ENCODE assay signal across 24 cellular contexts in genomic region chr3:111955876-111956275, GRCh38. TPM values are rescaled to one million over a fixed set of nuclear protein-coding genes. Genes with fewer than 3 reads are reported as not detected.
DNase-seq lines count a peak whose midpoint lies in the region; ATAC-seq and TF ChIP-seq lines count a peak whose summit lies in the region.
"Had no signal": no experiment of that assay in that cellular context is flagged by ENCODE, and none has a peak within 500 bp of the region (broad histone marks: within the 10 kb centered on the region; RNA-seq: fewer than 3 reads in every experiment).

No MANE protein-coding gene starts in this region.

- peaks cover 3% of the 10 kb centered on the region for H3K36me3 Mint-ChIP-seq in WTC11
- H3K36me3 Mint-ChIP-seq: CD14-positive monocyte; CD4-positive, CD25-positive, alpha-beta regulatory T cell had no signal

- no peak overlapping the region for H3K27ac Mint-ChIP-seq in WTC11
- H3K27ac Mint-ChIP-seq: CD14-positive monocyte; CD4-positive, alpha-beta memory T cell; CD4-positive, CD25-positive, alpha-beta regulatory T cell had no signal

- CTCF ChIA-PET in HEK293 (lab: Yijun Ruan, JAX) (interaction anchor here (0.9 to 1.2 kb wide), 2 partner anchors 12 to 87 kb away, joined by 4 read pairs; no protein-coding TSS in a partner anchor), WTC11 (lab: Charles Lee) (interaction anchor here (1.7 to 2.0 kb wide), 3 partner anchors 23 to 61 kb away, joined by 5 to 8 read pairs (median 6); partner anchors contain the start of gene ABHD10)

- POLR2A ChIA-PET in HEK293 (lab: Yijun Ruan, JAX), result no interaction called here
- POLR2A ChIA-PET in WTC11 (lab: Charles Lee), result no interaction called here

- no peak overlapping the region for H3K4me3 ChIP-seq in HEK293 (ENCODE audit: low read depth, low read length)
- H3K4me3 ChIP-seq: BLaER1, GM12878 had no signal

- H3K27ac ChIP-seq in HEK293 (ENCODE audit: extremely low read depth, low read depth, low read length), result no peak overlapping the region
- H3K27ac ChIP-seq: BLaER1 had no signal

- no peaks in the 10 kb centered on the region for H3K9me3 Mint-ChIP-seq in WTC11
- H3K9me3 Mint-ChIP-seq: CD14-positive monocyte; CD4-positive, alpha-beta memory T cell; CD8-positive, alpha-beta memory T cell had no signal

- no peak for DNase-seq in WTC11 (ENCODE audit: low spot score)
- DNase-seq in midbrain (lab: John Stamatoyannopoulos, UW), result no peak
- DNase-seq: 8988T; ACHN; BE2C; C1 segment of cervical spinal cord; CD4-positive, alpha-beta memory T cell; CD4-positive, CD25-positive, alpha-beta regulatory T cell; CD8-positive, alpha-beta memory T cell; COR-L47; DMS 273 treated with DMSO at 0.1 percent for 48 hours; DMS153; DMS53; DMS79; DND-41; EL; GDM1 had no signal

- H3K4me3 Mint-ChIP-seq in WTC11, result no peak overlapping the region
- H3K4me3 Mint-ChIP-seq: CD14-positive monocyte; CD4-positive, alpha-beta memory T cell; CD4-positive, CD25-positive, alpha-beta regulatory T cell; CD8-positive, alpha-beta memory T cell had no signal

- peaks cover 33% of the 10 kb centered on the region for H3K27me3 Mint-ChIP-seq in WTC11 (ENCODE audit: low read depth)
- H3K27me3 Mint-ChIP-seq: CD4-positive, alpha-beta memory T cell; CD8-positive, alpha-beta memory T cell had no signal

- ATAC-seq in WTC11 (no peak), GM21723 (IDR thresholded peaks at IDR 0.05; ENCODE audit: unreplicated experiment) (no peak), HG03571 (IDR thresholded peaks at IDR 0.05; ENCODE audit: unreplicated experiment) (no peak)
- ATAC-seq: GM12878 had no signal

- no peak for TF ChIP-seq CTCF in HEK293 (tag by site-specific recombination; IDR thresholded peaks at IDR 0.05)
- no peak for TF ChIP-seq CTCF in WTC11 (IDR thresholded peaks at IDR 0.05)

- no peaks in the 10 kb centered on the region for H3K9me3 ChIP-seq in HEK293 (ENCODE audit: control insufficient read depth, insufficient read depth, low read depth, low read length)
- H3K9me3 ChIP-seq: BE2C, BLaER1 had no signal

- peaks cover 56% of the 10 kb centered on the region for H3K4me1 Mint-ChIP-seq in WTC11
- H3K4me1 Mint-ChIP-seq: CD14-positive monocyte; CD4-positive, alpha-beta memory T cell; CD4-positive, CD25-positive, alpha-beta regulatory T cell; CD8-positive, alpha-beta memory T cell had no signal

- peaks cover 0 to 5% of the 10 kb centered on the region in 2 experiments; a peak in 1 of 3 replicates for H3K36me3 ChIP-seq in HEK293 (ENCODE audit: control insufficient read depth in 2 of 2, insufficient read depth in 1 of 2, low read length in 2 of 2)
- H3K36me3 ChIP-seq: BE2C had no signal

- H3K4me1 ChIP-seq in HEK293 (ENCODE audit: control insufficient read depth, insufficient read depth, low read length), result peaks cover 7% of the 10 kb centered on the region
- H3K4me1 ChIP-seq: BE2C, BLaER1 had no signal

TF ChIP-seq in HEK293, 187 proteins besides CTCF, POLR2A, EP300 and RAD21:
- TF ChIP-seq ZNF121 (tag by site-specific recombination; IDR thresholded peaks at IDR 0.05) (0 out of 2 replicates have a peak, but pooled peaks have one; percentile 16), ZNF558 (tag by site-specific recombination; IDR thresholded peaks at IDR 0.05) (no peak), ZNF341 (tag by site-specific recombination; IDR thresholded peaks at IDR 0.05; ENCODE audit: low read depth) (no peak), ZNF513 (tag by site-specific recombination; IDR thresholded peaks at IDR 0.05) (no peak)

TF ChIP-seq in WTC11, 78 proteins besides CTCF, POLR2A, EP300 and RAD21:
- TF ChIP-seq ATF2 (CRISPR knock-in tag; IDR thresholded peaks at IDR 0.05; ENCODE audit: borderline replicate concordance, low read depth) (no peak), SP1 (CRISPR knock-in tag; conservative IDR thresholded peaks at IDR 0.05) (no peak), OVOL2 (CRISPR knock-in tag; IDR thresholded peaks at IDR 0.05; ENCODE audit: borderline replicate concordance) (no peak), NFE2L1 (CRISPR knock-in tag; IDR thresholded peaks at IDR 0.05) (no peak), ZNF121 (CRISPR knock-in tag; IDR thresholded peaks at IDR 0.05) (peak; percentile 90), USF1 (CRISPR knock-in tag; IDR thresholded peaks at IDR 0.05) (no peak)

RNA-seq across cellular contexts. Expression of gene ABHD10, which starts 22.9 kb away (rescaled TPM):
- 27.6 to 32.4 TPM (median 29.2 TPM) in 3 replicates for total RNA-seq in WTC11 (2021)

RNA-seq across cellular contexts. Expression of gene TAGLN3, which starts 42.8 kb away (rescaled TPM):
- 2.8 to 3.3 TPM (median 2.8 TPM) in 3 replicates for total RNA-seq in WTC11 (2021)
- total RNA-seq: CD4-positive, alpha-beta memory T cell; CD4-positive, CD25-positive, alpha-beta regulatory T cell; CD8-positive, alpha-beta memory T cell; G401 had no signal

Comparison
In these comparisons a context has a peak if more than half of its experiments do, and no peak if none do; other contexts are left out.
1. Of the 8 proteins assayed by ChIP-seq in both HEK293 and WTC11: peak only in HEK293: none; only in WTC11: none; in both: ZNF121; in neither: 7.